20 cellular contexts compared by ENCODE assay signal in the genomic region with DNA sequence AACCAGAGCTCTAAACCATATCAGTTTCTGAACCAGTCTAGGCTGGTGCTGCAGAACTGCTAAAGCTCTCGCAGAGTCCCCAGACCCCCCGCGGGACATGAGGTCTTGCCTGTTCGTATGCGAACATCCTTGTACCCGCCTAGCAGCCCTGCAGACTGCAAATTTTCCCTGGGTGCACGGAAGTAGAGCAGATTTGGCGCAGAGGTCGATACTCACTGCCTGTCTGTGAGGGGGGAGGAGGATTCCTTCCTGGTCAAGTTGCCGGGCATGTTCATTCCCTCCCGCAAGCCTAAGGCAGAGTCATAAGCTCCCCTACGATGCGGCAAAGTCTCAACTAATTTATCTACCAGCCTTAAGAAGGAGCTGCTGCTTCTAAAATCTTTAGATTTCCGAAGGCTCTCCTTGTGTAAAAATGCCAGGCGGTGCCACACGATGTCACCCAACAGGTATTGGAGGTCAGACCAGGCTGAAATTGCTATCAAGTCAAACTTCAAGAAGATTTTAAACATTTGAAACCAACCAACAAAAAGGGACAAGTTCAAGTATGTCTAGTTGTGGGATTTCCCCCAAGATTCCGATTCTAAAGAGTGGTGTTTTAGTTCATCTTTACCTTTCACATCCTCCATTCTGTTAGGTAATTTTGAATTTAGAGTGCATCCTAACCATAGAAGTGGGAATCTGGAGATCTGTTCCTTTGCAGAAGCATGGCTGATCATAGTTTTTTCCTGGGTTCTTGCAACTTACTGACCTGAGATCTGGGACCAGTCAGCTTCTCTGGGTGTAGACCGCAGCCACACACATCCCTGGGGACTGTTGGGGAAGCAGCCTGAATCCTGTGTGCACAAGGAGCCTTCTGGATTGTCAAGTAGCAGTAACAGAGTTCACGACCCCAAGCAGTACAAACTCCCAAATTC. TPM values are rescaled to one million over a fixed set of nuclear protein-coding genes. Genes with fewer than 3 reads are reported as not detected.
DNase-seq lines count a peak whose midpoint lies in the region; ATAC-seq and TF ChIP-seq lines count a peak whose summit lies in the region.
"Had no signal": no experiment of that assay in that cellular context is flagged by ENCODE, and none has a peak within 500 bp of the region (broad histone marks: within the 10 kb centered on the region; RNA-seq: fewer than 3 reads in every experiment).

No MANE protein-coding gene starts in this region.

- H3K27ac ChIP-seq in OCI-LY7 (ENCODE audit: low read depth, low read length, poor library complexity, severe bottlenecking) (no peak overlapping the region), coronary artery (no peak overlapping the region)
- H3K27ac ChIP-seq: psoas muscle, suprapubic skin had no signal

- TF ChIP-seq CTCF in natural killer cell (IDR thresholded peaks at IDR 0.05) (no peak), OCI-LY7 (conservative IDR thresholded peaks at IDR 0.05; ENCODE audit: low read length) (0 out of 2 replicates have a peak, but pooled peaks have one; percentile 29), type B pancreatic cell (conservative IDR thresholded peaks at IDR 0.05) (no peak), coronary artery (IDR thresholded peaks at IDR 0.05) (no peak)

- DNase-seq in natural killer cell, result no peak
- DNase-seq in natural killer cell treated with Interleukin-12 subunit alpha and Interleukin-12 subunit beta and Interleukin-15 and Interleukin-18, amount 100 ng/mL, for 72 hours (ENCODE audit: low spot score), result no peak
- no peak for DNase-seq in OCI-LY7 (ENCODE audit: low spot score)
- DNase-seq in fibroblast of gingiva (ENCODE audit: low read depth), result peak; percentile 81
- no peak for DNase-seq in type B pancreatic cell (ENCODE audit: extremely low spot score, unreplicated experiment)
- no peak for DNase-seq in iPS-NIHi7 (ENCODE audit: extremely low spot score)
- no peak for DNase-seq in coronary artery (ENCODE audit: low spot score)
- no peak for DNase-seq in NCI-H1105 treated with DMSO at 0.1 percent for 48 hours (lab: John Stamatoyannopoulos, UW)
- DNase-seq: activated CD8-positive, alpha-beta memory T cell treated with anti-CD3 and anti-CD28 coated beads, Interleukin-2, amount 10 ng/mL, durations not matched to agents 7 days and 5 days; central memory CD4-positive, alpha-beta T cell; MG63; naive B cell; NCI-H2029; NCI-H748 treated with DMSO at 0.1 percent for 48 hours; T-helper 2 cell had no signal

- H3K36me3 Mint-ChIP-seq in natural killer cell (peaks cover 26% of the 10 kb centered on the region), type B pancreatic cell (peaks cover 4% of the 10 kb centered on the region)
- peaks cover 30% of the 10 kb centered on the region for H3K36me3 Mint-ChIP-seq in natural killer cell treated with Interleukin-12 subunit alpha and Interleukin-12 subunit beta and Interleukin-15 and Interleukin-18, amount 100 ng/mL, for 72 hours

- no peak for ATAC-seq in natural killer cell
- no peak for ATAC-seq in natural killer cell treated with Interleukin-12 subunit alpha and Interleukin-12 subunit beta and Interleukin-15 and Interleukin-18, amount 100 ng/mL, for 72 hours
- ATAC-seq: activated CD4-positive, CD25-positive, alpha-beta regulatory T cell treated with anti-CD3 and anti-CD28 coated beads, Interleukin-2, amount 50 U/mL, for 24 hours; activated CD8-positive, alpha-beta memory T cell treated with anti-CD3 and anti-CD28 coated beads, Interleukin-2, amount 10 ng/mL, durations not matched to agents 7 days and 5 days; psoas muscle had no signal

- no peaks in the 10 kb centered on the region for H3K36me3 ChIP-seq in OCI-LY7 (ENCODE audit: insufficient read depth, low read length)
- H3K36me3 ChIP-seq: MG63, suprapubic skin had no signal

- CTCF ChIA-PET in OCI-LY7 (lab: Charles Lee; ENCODE audit: unreplicated experiment), result no interaction called here

- no peaks in the 10 kb centered on the region for H3K9me2 ChIP-seq in OCI-LY7 (ENCODE audit: insufficient read depth, low read length)

- H3K27ac Mint-ChIP-seq in natural killer cell (no peak overlapping the region), type B pancreatic cell (no peak overlapping the region)
- no peak overlapping the region for H3K27ac Mint-ChIP-seq in natural killer cell treated with Interleukin-12 subunit alpha and Interleukin-12 subunit beta and Interleukin-15 and Interleukin-18, amount 100 ng/mL, for 72 hours
- H3K27ac Mint-ChIP-seq: activated T-helper 2 cell treated with anti-CD3 and anti-CD28 coated beads, Interferon-gamma antibody, Interleukin-2, Interleukin-4, amounts not matched to agents 10 μg/mL and 5 μg/mL and 100 μg/mL, durations not matched to agents 14 hours and 24 hours and 36 hours; naive B cell had no signal

- intact Hi-C loops in natural killer cell (cut with micrococcal nuclease) (no loop called here), OCI-LY7 (cut with micrococcal nuclease; ENCODE audit: unreplicated experiment) (no loop called here)

- H3K27me3 Mint-ChIP-seq in natural killer cell (ENCODE audit: low read depth in 2 of 2) (peaks cover 71 to 97% of the 10 kb centered on the region in 2 donors), type B pancreatic cell (peaks cover 100% of the 10 kb centered on the region)
- peaks cover 64 to 76% of the 10 kb centered on the region in 2 donors for H3K27me3 Mint-ChIP-seq in natural killer cell treated with Interleukin-12 subunit alpha and Interleukin-12 subunit beta and Interleukin-15 and Interleukin-18, amount 100 ng/mL, for 72 hours

- no peaks in the 10 kb centered on the region for H4K20me1 ChIP-seq in OCI-LY7 (ENCODE audit: insufficient read depth, low read length)

- peak overlapping the region; percentile 62 for H2AFZ ChIP-seq in OCI-LY7 (ENCODE audit: low read length)

- H3K4me1 ChIP-seq in OCI-LY7 (ENCODE audit: insufficient read depth, low read length, poor library complexity, severe bottlenecking), result peaks cover 14% of the 10 kb centered on the region

- no TSS peak for BruUV-seq in OCI-LY7 (replicated peaks; lab: Mats Ljungman, UMichigan)

- peak overlapping the region; percentile 38 for H3K4me3 Mint-ChIP-seq in natural killer cell
- no peak overlapping the region for H3K4me3 Mint-ChIP-seq in natural killer cell treated with Interleukin-12 subunit alpha and Interleukin-12 subunit beta and Interleukin-15 and Interleukin-18, amount 100 ng/mL, for 72 hours
- peak overlapping the region; percentile 72 for H3K4me3 Mint-ChIP-seq in type B pancreatic cell
- H3K4me3 Mint-ChIP-seq: activated CD8-positive, alpha-beta memory T cell treated with anti-CD3 and anti-CD28 coated beads, Interleukin-2, amount 10 ng/mL, durations not matched to agents 7 days and 5 days had no signal

- peak overlapping the region; percentile 57 for H3K4me2 ChIP-seq in OCI-LY7 (ENCODE audit: low read length)

- H3K9me3 Mint-ChIP-seq in natural killer cell (peaks cover 3 to 6% of the 10 kb centered on the region in 2 donors), type B pancreatic cell (no peaks in the 10 kb centered on the region)
- H3K9me3 Mint-ChIP-seq in natural killer cell treated with Interleukin-12 subunit alpha and Interleukin-12 subunit beta and Interleukin-15 and Interleukin-18, amount 100 ng/mL, for 72 hours, result no peaks in the 10 kb centered on the region
- H3K9me3 Mint-ChIP-seq: activated T-helper 2 cell treated with anti-CD3 and anti-CD28 coated beads, Interferon-gamma antibody, Interleukin-2, Interleukin-4, amounts not matched to agents 10 μg/mL and 5 μg/mL and 100 μg/mL, durations not matched to agents 14 hours and 24 hours and 36 hours had no signal

- H3K79me2 ChIP-seq in OCI-LY7 (ENCODE audit: insufficient read depth, low read depth, low read length), result no peaks in the 10 kb centered on the region

- no peaks in the 10 kb centered on the region for H3K9me3 ChIP-seq in OCI-LY7 (ENCODE audit: low read length)
- H3K9me3 ChIP-seq: MG63, psoas muscle, suprapubic skin had no signal

- H3K4me3 ChIP-seq in OCI-LY7 (ENCODE audit: low read depth, low read length, poor library complexity, severe bottlenecking), result peak overlapping the region; percentile 63
- no peak overlapping the region for H3K4me3 ChIP-seq in coronary artery
- H3K4me3 ChIP-seq: MG63, psoas muscle, suprapubic skin had no signal

- peaks cover 14 to 24% of the 10 kb centered on the region in 2 donors for H3K4me1 Mint-ChIP-seq in natural killer cell
- H3K4me1 Mint-ChIP-seq in natural killer cell treated with Interleukin-12 subunit alpha and Interleukin-12 subunit beta and Interleukin-15 and Interleukin-18, amount 100 ng/mL, for 72 hours (ENCODE audit: low read depth in 2 of 2), result peaks cover 0 to 14% of the 10 kb centered on the region in 2 donors
- peaks cover 37% of the 10 kb centered on the region for H3K4me1 Mint-ChIP-seq in type B pancreatic cell (ENCODE audit: unreplicated experiment)

- POLR2A ChIA-PET in OCI-LY7 (lab: Charles Lee), result no interaction called here

RNA-seq across cellular contexts. Expression of gene PAX9, which starts 1.6 kb away (rescaled TPM):
- total RNA-seq in natural killer cell, result not detected
- not detected for total RNA-seq in natural killer cell treated with Interleukin-12 subunit alpha and Interleukin-12 subunit beta and Interleukin-15 and Interleukin-18, amount 100 ng/mL, for 72 hours
- total RNA-seq in OCI-LY7 (2014; rRNA removed; shearing (Covaris generic)), result 1.4 and 2.3 TPM in 2 replicates
- total RNA-seq in OCI-LY7 (2022), result 4.4 and 5.3 TPM in 2 replicates
- total RNA-seq in type B pancreatic cell (ENCODE audit: low replicate concordance), result 5.6 and 6.3 TPM in 2 replicates
- total RNA-seq: activated CD8-positive, alpha-beta memory T cell treated with anti-CD3 and anti-CD28 coated beads, Interleukin-2, amount 10 ng/mL, durations not matched to agents 7 days and 5 days; activated T-helper 2 cell treated with anti-CD3 and anti-CD28 coated beads, Interferon-gamma antibody, Interleukin-2, Interleukin-4, amounts not matched to agents 10 μg/mL and 5 μg/mL and 100 μg/mL, durations not matched to agents 14 hours and 24 hours and 36 hours; lung microvascular endothelial cell had no signal
